11 cellular contexts compared by ENCODE assay signal in the genomic region with DNA sequence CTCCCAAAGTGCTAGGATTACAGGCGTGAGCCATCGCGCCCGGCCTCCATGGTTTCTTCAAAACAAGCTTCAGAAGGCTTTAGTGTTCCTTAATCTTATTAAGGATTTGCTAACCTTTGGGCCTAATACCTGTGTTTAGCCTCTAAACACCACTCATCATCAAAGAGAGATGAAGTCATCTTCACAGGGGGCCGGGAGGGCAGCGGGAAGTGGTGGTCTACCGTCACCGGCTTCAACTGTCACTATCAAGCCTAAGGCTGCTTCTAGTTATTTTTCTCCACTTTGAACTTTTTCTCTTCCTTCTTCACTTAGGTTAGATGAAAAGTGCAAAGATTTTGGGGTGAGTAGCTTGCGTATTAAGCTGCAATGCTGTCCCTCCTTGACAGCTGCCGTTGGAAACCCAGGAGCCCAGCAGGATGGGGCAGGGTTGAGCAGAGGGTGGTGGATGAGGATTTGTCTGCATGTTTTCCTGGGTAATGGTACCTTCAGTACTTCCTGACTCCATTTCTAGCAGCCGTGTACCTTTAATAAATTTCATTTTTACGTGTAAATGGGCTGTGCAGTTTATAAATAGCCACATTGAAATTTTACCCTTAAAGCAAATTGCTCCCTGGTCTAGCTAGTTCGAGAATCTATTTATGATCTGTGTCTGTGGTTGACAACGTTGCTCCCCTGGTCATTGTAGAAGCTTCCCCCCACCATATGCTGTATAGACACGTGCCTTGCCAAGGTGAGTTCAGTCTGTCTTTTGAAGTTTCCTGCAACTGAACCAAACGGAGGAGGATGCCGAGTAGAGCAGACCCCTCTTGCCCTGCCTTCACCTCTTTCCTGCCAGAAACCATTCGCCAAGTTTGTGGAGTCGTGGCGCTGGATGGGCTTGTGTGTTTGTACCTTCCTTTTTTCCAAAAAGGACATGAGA.
DNase-seq lines count a peak whose midpoint lies in the region; ATAC-seq and TF ChIP-seq lines count a peak whose summit lies in the region.
"Had no signal": no experiment of that assay in that cellular context is flagged by ENCODE, and none has a peak within 500 bp of the region (broad histone marks: within the 10 kb centered on the region; RNA-seq: fewer than 3 reads in every experiment).

No MANE protein-coding gene starts in this region.

- peaks cover 32% of the 10 kb centered on the region for H3K36me3 Mint-ChIP-seq in activated CD8-positive, alpha-beta memory T cell treated with anti-CD3 and anti-CD28 coated beads, Interleukin-2, amount 10 ng/mL, durations not matched to agents 7 days and 5 days

- H3K27me3 ChIP-seq in PC-3 (ENCODE audit: low read length) = no peaks in the 10 kb centered on the region
- H3K27me3 ChIP-seq in spleen (replicated peaks in 1 of 7) = no peaks in the 10 kb centered on the region
- H3K27me3 ChIP-seq: colonic mucosa, neutrophil had no signal

- H3K27ac ChIP-seq in PC-3 (ENCODE audit: low read length) (peak overlapping the region; percentile 64), cingulate gyrus (ENCODE audit: low read depth, low read length) (peak overlapping the region; percentile 51), spleen (no peak overlapping the region)
- H3K27ac ChIP-seq: colonic mucosa, neutrophil had no signal

- TF ChIP-seq CTCF in PC-3 (conservative IDR thresholded peaks at IDR 0.05; ENCODE audit: low read depth, low read length) (no peak), spleen (IDR thresholded peaks at IDR 0.05 in 8 of 11, conservative IDR thresholded peaks at IDR 0.05 in 3 of 11) (no peak)

- ATAC-seq in activated CD8-positive, alpha-beta memory T cell treated with anti-CD3 and anti-CD28 coated beads, Interleukin-2, amount 10 ng/mL, durations not matched to agents 7 days and 5 days = peak; percentile 71
- ATAC-seq in PC-3 = no peak
- no peak for ATAC-seq in sciatic nerve

- H3K9me3 ChIP-seq in PC-3 (ENCODE audit: low read length) (no peaks in the 10 kb centered on the region), spleen (no peaks in the 10 kb centered on the region)
- H3K9me3 ChIP-seq: colonic mucosa, neutrophil had no signal

- CTCF ChIA-PET in activated CD8-positive, alpha-beta memory T cell treated with anti-CD3 and anti-CD28 coated beads, Interleukin-2, amount 10 ng/mL, durations not matched to agents 7 days and 5 days (lab: Charles Lee) = interaction anchor here (1.1 to 3.8 kb wide), 7 partner anchors 9 to 66 kb away, joined by 4 to 23 read pairs (median 8); no protein-coding TSS in a partner anchor
- CTCF ChIA-PET in PC-3 (lab: Charles Lee) = interaction anchor here (0.5 kb wide), 1 partner anchor 100 kb away, joined by 18 read pairs; no protein-coding TSS in a partner anchor

- DNase-seq in activated CD8-positive, alpha-beta memory T cell treated with anti-CD3 and anti-CD28 coated beads, Interleukin-2, amount 10 ng/mL, durations not matched to agents 7 days and 5 days = peak; percentile 65
- no peak for DNase-seq in activated CD8-positive, alpha-beta memory T cell treated with anti-CD3 and anti-CD28 coated beads for 24 hours
- DNase-seq in PC-3 (no peak), spleen (peak; percentile 29), NCI-H187 treated with DMSO at 0.1 percent for 48 hours (lab: John Stamatoyannopoulos, UW) (no peak), cerebellar nuclear complex (lab: John Stamatoyannopoulos, UW) (no peak), sciatic nerve (ENCODE audit: low spot score) (no peak)
- DNase-seq: colonic mucosa, NCI-H187 had no signal

- peak overlapping the region; percentile 9 for H3K4me3 Mint-ChIP-seq in activated CD8-positive, alpha-beta memory T cell treated with anti-CD3 and anti-CD28 coated beads, Interleukin-2, amount 10 ng/mL, durations not matched to agents 7 days and 5 days

- no peaks in the 10 kb centered on the region for H3F3A ChIP-seq in PC-3 (ENCODE audit: low read length, unreplicated experiment)

- peaks cover 4% of the 10 kb centered on the region; the same call in 1 of the 2 replicates for H3K36me3 ChIP-seq in PC-3 (ENCODE audit: low read depth, low read length)
- peaks cover 0 to 91% (median 8%) of the 10 kb centered on the region in 6 donors for H3K36me3 ChIP-seq in spleen
- H3K36me3 ChIP-seq: colonic mucosa had no signal

- 79 to 84% (median 81%) methylated on average over 20 of the region's 20 CpGs for WGBS in spleen, 5 donors

- no TSS peak for BruUV-seq in PC-3 (replicated peaks; lab: Mats Ljungman, UMichigan)

- H3K27me3 Mint-ChIP-seq in activated CD8-positive, alpha-beta memory T cell treated with anti-CD3 and anti-CD28 coated beads, Interleukin-2, amount 10 ng/mL, durations not matched to agents 7 days and 5 days = no peaks in the 10 kb centered on the region

- H3K4me3 ChIP-seq in PC-3 (ENCODE audit: low read length) = no peak overlapping the region
- no peak overlapping the region for H3K4me3 ChIP-seq in spleen
- H3K4me3 ChIP-seq: colonic mucosa had no signal

- H3K9me2 ChIP-seq in PC-3 (replicated peaks; ENCODE audit: low read length) = no peaks in the 10 kb centered on the region

- no peak overlapping the region; the same call in 1 of the 2 replicates for H3K9ac ChIP-seq in PC-3 (ENCODE audit: low read length)

- peaks cover 40% of the 10 kb centered on the region for H3K4me1 Mint-ChIP-seq in activated CD8-positive, alpha-beta memory T cell treated with anti-CD3 and anti-CD28 coated beads, Interleukin-2, amount 10 ng/mL, durations not matched to agents 7 days and 5 days

- peaks cover 5% of the 10 kb centered on the region for H3K79me2 ChIP-seq in PC-3 (ENCODE audit: low read length)

- POLR2A ChIA-PET in PC-3 (lab: Charles Lee; ENCODE audit: unreplicated experiment) = no interaction called here

- H3K27ac Mint-ChIP-seq in activated CD8-positive, alpha-beta memory T cell treated with anti-CD3 and anti-CD28 coated beads, Interleukin-2, amount 10 ng/mL, durations not matched to agents 7 days and 5 days = peak overlapping the region; percentile 83

- H2AFZ ChIP-seq in PC-3 (ENCODE audit: low read length) = no peak overlapping the region

- H3K9me3 Mint-ChIP-seq in activated CD8-positive, alpha-beta memory T cell treated with anti-CD3 and anti-CD28 coated beads, Interleukin-2, amount 10 ng/mL, durations not matched to agents 7 days and 5 days (ENCODE audit: low read depth) = no peaks in the 10 kb centered on the region

- H4K20me1 ChIP-seq in PC-3 (ENCODE audit: low read length) = no peaks in the 10 kb centered on the region

- H3K4me1 ChIP-seq in PC-3 (ENCODE audit: insufficient read depth, low read length) = peaks cover 37% of the 10 kb centered on the region
- peaks cover 0 to 1% (median 0%) of the 10 kb centered on the region in 6 donors for H3K4me1 ChIP-seq in spleen
- H3K4me1 ChIP-seq: colonic mucosa had no signal

- H3K4me2 ChIP-seq in PC-3 (ENCODE audit: low read length) = peak overlapping the region; percentile 31; the same call in 1 of the 2 replicates

- intact Hi-C loops in PC-3 (cut with micrococcal nuclease) = no loop called here
- intact Hi-C loops in spleen (cut with DNase I; ENCODE audit: low total_unique reads) = no loop called here
- intact Hi-C loops in sciatic nerve (cut with DNase I) = no loop called here

- no peak for TF ChIP-seq POLR2A in spleen (IDR thresholded peaks at IDR 0.05)

Comparison
In these comparisons a context has a peak if more than half of its experiments do, and no peak if none do; other contexts are left out.
1. DNase-seq: peak in activated CD8-positive, alpha-beta memory T cell treated with anti-CD3 and anti-CD28 coated beads, Interleukin-2, amount 10 ng/mL, durations not matched to agents 7 days and 5 days (single experiment) and spleen (single experiment); none in activated CD8-positive, alpha-beta memory T cell treated with anti-CD3 and anti-CD28 coated beads for 24 hours (single experiment), PC-3 (single experiment), NCI-H187 treated with DMSO at 0.1 percent for 48 hours (single experiment), cerebellar nuclear complex (0 of 2) and sciatic nerve (single experiment).
2. H3K27ac ChIP-seq: peak in PC-3 (single experiment) and cingulate gyrus (single experiment); none in spleen (0 of 8).